In genomic region chr14:55605793-55606192, GRCh38 we compare ENCODE assay signal across 15 cellular contexts. TPM values are rescaled to one million over a fixed set of nuclear protein-coding genes. Genes with fewer than 3 reads are reported as not detected.
A peak's percentile ranks its signal among the peaks of the same experiment; 100 is the strongest.
DNase-seq lines count a peak whose midpoint lies in the region; ATAC-seq, FAIRE-seq and TF ChIP-seq lines count a peak whose summit lies in the region.
"Had no signal": no experiment of that assay in that cellular context is flagged by ENCODE, and none has a peak within 500 bp of the region (broad histone marks: within the 10 kb centered on the region; RNA-seq: fewer than 3 reads in every experiment).

No MANE protein-coding gene starts in this region.

- H3K27ac ChIP-seq in GM23248 (no peak overlapping the region), PC-3 (ENCODE audit: low read length) (peak overlapping the region; percentile 3; the same call in 1 of the 2 replicates), epithelial cell of prostate (peak overlapping the region; percentile 10)
- H3K27ac ChIP-seq: C4-2B, right lobe of liver had no signal

- H3K9me2 ChIP-seq in GM23248 (ENCODE audit: insufficient read depth) (no peaks in the 10 kb centered on the region), PC-3 (replicated peaks; ENCODE audit: low read length) (no peaks in the 10 kb centered on the region)

- WGBS in GM23248 (ENCODE audit: low coverage in 1 of 2, low lambda C conversion rate in 2 of 2, missing lambda C conversion rate in 2 of 2), 2 experiments, result 7 to 13% methylated on average over 1 of the region's 1 CpG

- peaks cover 20% of the 10 kb centered on the region; the same call in 1 of the 2 replicates for H4K20me1 ChIP-seq in GM23248 (ENCODE audit: insufficient read depth)
- 0 out of 2 replicates have a peak, but pooled peaks cover 8% of the 10 kb centered on the region for H4K20me1 ChIP-seq in PC-3 (ENCODE audit: low read length)

- H3K9ac ChIP-seq in GM23248, result no peak overlapping the region
- no peak overlapping the region for H3K9ac ChIP-seq in PC-3 (ENCODE audit: low read length)

- intact Hi-C loops in PC-3 (cut with micrococcal nuclease), result no loop called here

- BruUV-seq in PC-3 (replicated peaks; lab: Mats Ljungman, UMichigan), result no TSS peak

- H3K27me3 ChIP-seq in GM23248 (replicated peaks; ENCODE audit: insufficient read depth), result no peaks in the 10 kb centered on the region
- no peaks in the 10 kb centered on the region for H3K27me3 ChIP-seq in PC-3 (ENCODE audit: low read length)
- H3K27me3 ChIP-seq: MG63, right lobe of liver had no signal

- peak; percentile 52 for ATAC-seq in PC-3
- ATAC-seq: activated CD4-positive, CD25-positive, alpha-beta regulatory T cell treated with anti-CD3 and anti-CD28 coated beads, Interleukin-2, amount 50 U/mL, for 24 hours; stimulated activated naive B cell treated with anti-CD40 and anti-IgM and Interleukin-4, amounts not matched to agents 10 μg/mL and 1 μg/mL and 100 μg/mL, for 72 hours; T-cell had no signal

- no peak for FAIRE-seq in D721Med (lab: Jason Lieb, UNC)

- CTCF ChIA-PET in PC-3 (lab: Charles Lee), result no interaction called here

- peaks cover 30% of the 10 kb centered on the region for H3F3A ChIP-seq in GM23248 (ENCODE audit: insufficient read depth)
- peaks cover 17% of the 10 kb centered on the region for H3F3A ChIP-seq in PC-3 (ENCODE audit: low read length, unreplicated experiment)

- H3K36me3 ChIP-seq in GM23248 (ENCODE audit: low read depth) (no peaks in the 10 kb centered on the region), PC-3 (ENCODE audit: low read depth, low read length) (peaks cover 18% of the 10 kb centered on the region)
- H3K36me3 ChIP-seq: MG63, right lobe of liver had no signal

- TF ChIP-seq CTCF in PC-3 (conservative IDR thresholded peaks at IDR 0.05; ENCODE audit: low read depth, low read length), result no peak
- TF ChIP-seq CTCF in D721Med (IDR thresholded peaks at IDR 0.05; ENCODE audit: insufficient read depth, missing control alignments), result no peak

- H3K4me2 ChIP-seq in GM23248 (ENCODE audit: unreplicated experiment), result peak overlapping the region; percentile 17
- peak overlapping the region; percentile 62 for H3K4me2 ChIP-seq in PC-3 (ENCODE audit: low read length)

- DNase-seq in GM23248 (no peak), PC-3 (peak; percentile 74), epithelial cell of prostate (ENCODE audit: low read depth, low spot score) (no peak), pulmonary artery endothelial cell (ENCODE audit: low read depth, low spot score) (peak; percentile 26), D721Med (ENCODE audit: insufficient read length, low spot score) (no peak), NCI-H187 (lab: John Stamatoyannopoulos, UW) (no peak), AG08395 (ENCODE audit: low spot score) (no peak), CD1c-positive myeloid dendritic cell (ENCODE audit: extremely low spot score) (no peak)
- DNase-seq: activated CD8-positive, alpha-beta memory T cell treated with anti-CD3 and anti-CD28 coated beads, Interleukin-2, amount 50 U/mL, for 4 hours; MG63; right lobe of liver; stimulated activated naive B cell treated with anti-CD40 and anti-IgM and Interleukin-4, amounts not matched to agents 10 μg/mL and 1 μg/mL and 100 μg/mL, for 72 hours; T-cell had no signal

- H3K4me1 ChIP-seq in GM23248 (ENCODE audit: insufficient read depth), result peaks cover 52% of the 10 kb centered on the region
- H3K4me1 ChIP-seq in PC-3 (ENCODE audit: insufficient read depth, low read length), result peaks cover 58% of the 10 kb centered on the region

- H3K4me3 ChIP-seq in GM23248 (no peak overlapping the region), PC-3 (ENCODE audit: low read length) (peak overlapping the region; percentile 15; the same call in 1 of the 2 replicates)
- H3K4me3 ChIP-seq: MG63, right lobe of liver had no signal

- POLR2A ChIA-PET in PC-3 (lab: Charles Lee; ENCODE audit: unreplicated experiment), result no interaction called here

- H2AFZ ChIP-seq in GM23248, result no peak overlapping the region
- no peak overlapping the region for H2AFZ ChIP-seq in PC-3 (ENCODE audit: low read length)

- in situ Hi-C loops in GM23248 (cut with MboI), result no loop called here

- H3K9me3 ChIP-seq in GM23248 (ENCODE audit: low read depth), result no peaks in the 10 kb centered on the region
- H3K9me3 ChIP-seq in PC-3 (ENCODE audit: low read length), result no peaks in the 10 kb centered on the region
- H3K9me3 ChIP-seq: MG63, right lobe of liver had no signal

- H3K79me2 ChIP-seq in GM23248 (ENCODE audit: insufficient read depth), result peaks cover 99% of the 10 kb centered on the region
- peaks cover 100% of the 10 kb centered on the region for H3K79me2 ChIP-seq in PC-3 (ENCODE audit: low read length)

RNA-seq across cellular contexts. Expression of gene KTN1, which starts 25.8 kb away (rescaled TPM):
- 116 and 119 TPM in 2 replicates for total RNA-seq in GM23248 (2014; rRNA removed; shearing (Covaris generic))
- polyA plus RNA-seq in GM23248 (2016; fragmentation: Nextera tagmentation; extraction: Ambion mirVana), result 204 and 225 TPM in 2 replicates
- total RNA-seq in PC-3 (2014; rRNA removed) (249 and 251 TPM in 2 replicates), pulmonary artery endothelial cell (126 and 153 TPM in 2 replicates)

Comparison
In these comparisons a context has a peak if more than half of its experiments do, and no peak if none do; other contexts are left out.
1. DNase-seq: peak in PC-3 (single experiment) and pulmonary artery endothelial cell (single experiment); none in GM23248 (single experiment), epithelial cell of prostate (single experiment), D721Med (single experiment), NCI-H187 (0 of 2), AG08395 (single experiment) and CD1c-positive myeloid dendritic cell (single experiment).